In the genomic region with DNA sequence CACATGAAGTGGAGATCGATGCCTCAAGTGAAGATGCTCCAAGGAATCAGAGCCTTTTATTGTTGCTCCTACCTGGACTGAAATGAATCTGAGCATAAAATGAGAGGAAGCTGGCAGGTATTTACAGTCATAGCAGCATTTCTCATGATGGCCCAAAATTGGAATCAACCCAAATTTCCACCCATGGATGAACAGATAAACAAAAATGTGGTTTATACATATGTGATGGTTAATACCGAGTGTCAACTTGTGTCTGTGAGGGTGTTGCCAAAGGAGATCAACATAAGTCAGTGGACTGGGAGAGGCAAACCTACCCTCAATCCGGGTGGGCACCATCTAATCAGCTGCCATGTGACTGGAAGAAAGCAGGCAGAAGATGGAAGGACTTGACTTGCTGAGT, we compare ENCODE assay signal across 23 cellular contexts.
DNase-seq lines count a peak whose midpoint lies in the region; FAIRE-seq and TF ChIP-seq lines count a peak whose summit lies in the region.
"Had no signal": no experiment of that assay in that cellular context is flagged by ENCODE, and none has a peak within 500 bp of the region (broad histone marks: within the 10 kb centered on the region; RNA-seq: fewer than 3 reads in every experiment).

No MANE protein-coding gene starts in this region.

- H3K4me1 Mint-ChIP-seq in Calu3 (ENCODE audit: low read depth, unreplicated experiment) (no peaks in the 10 kb centered on the region), immature natural killer cell (no peaks in the 10 kb centered on the region)
- H3K4me1 Mint-ChIP-seq: CD14-positive monocyte; CD4-positive, alpha-beta memory T cell; CD4-positive, CD25-positive, alpha-beta regulatory T cell; CD8-positive, alpha-beta memory T cell had no signal

- no peak for TF ChIP-seq CTCF in Calu3 (IDR thresholded peaks at IDR 0.05; ENCODE audit: unreplicated experiment)

- H3K27ac Mint-ChIP-seq in Calu3 (ENCODE audit: unreplicated experiment) (no peak overlapping the region), immature natural killer cell (no peak overlapping the region)
- H3K27ac Mint-ChIP-seq: CD14-positive monocyte; CD4-positive, alpha-beta memory T cell; CD4-positive, CD25-positive, alpha-beta regulatory T cell; CD8-positive, alpha-beta memory T cell had no signal

- no peaks in the 10 kb centered on the region for H3K9me3 ChIP-seq in BLaER1
- H3K9me3 ChIP-seq: A549, BE2C had no signal

- intact Hi-C loops in Calu3 (cut with micrococcal nuclease; ENCODE audit: unreplicated experiment) = no loop called here

- H3K36me3 Mint-ChIP-seq in Calu3 (ENCODE audit: insufficient read depth, unreplicated experiment) = no peaks in the 10 kb centered on the region
- no peaks in the 10 kb centered on the region for H3K36me3 Mint-ChIP-seq in immature natural killer cell
- H3K36me3 Mint-ChIP-seq: CD14-positive monocyte; CD4-positive, alpha-beta memory T cell; CD4-positive, CD25-positive, alpha-beta regulatory T cell; CD8-positive, alpha-beta memory T cell had no signal

- H4K20me1 ChIP-seq in BLaER1 = no peaks in the 10 kb centered on the region

- peaks cover 5% of the 10 kb centered on the region for H3K9me3 Mint-ChIP-seq in Calu3 (ENCODE audit: low read depth, unreplicated experiment)
- peaks cover 0 to 8% (median 0%) of the 10 kb centered on the region in 6 donors for H3K9me3 Mint-ChIP-seq in immature natural killer cell

- peaks cover 51% of the 10 kb centered on the region for H3K4me1 ChIP-seq in BLaER1
- H3K4me1 ChIP-seq: A549, BE2C had no signal

- H3K4me3 Mint-ChIP-seq in Calu3 (ENCODE audit: low read depth, unreplicated experiment) (no peak overlapping the region), immature natural killer cell (no peak overlapping the region)
- H3K4me3 Mint-ChIP-seq: CD14-positive monocyte; CD4-positive, alpha-beta memory T cell; CD4-positive, CD25-positive, alpha-beta regulatory T cell; CD8-positive, alpha-beta memory T cell had no signal

- peak; percentile 60 for DNase-seq in NCI-H2029 (lab: John Stamatoyannopoulos, UW)
- no peak for DNase-seq in NCI-H2029 treated with DMSO at 0.1 percent for 48 hours (lab: John Stamatoyannopoulos, UW)
- no peak for DNase-seq in HTR-8/SVneo (ENCODE audit: insufficient read length, low spot score)
- peak; percentile 13 for DNase-seq in NAMALWA (ENCODE audit: low spot score)
- DNase-seq in Calu3 = no peak
- no peak for DNase-seq in AG08396 (ENCODE audit: low spot score)
- DNase-seq in immature natural killer cell = no peak
- DNase-seq: BE2C; C1 segment of cervical spinal cord; CD4-positive, alpha-beta memory T cell; CD4-positive, CD25-positive, alpha-beta regulatory T cell; CD8-positive, alpha-beta memory T cell; COR-L47; DMS79 treated with DMSO at 0.1 percent for 48 hours; GF-D8 had no signal

- no TSS peak for BruUV-seq in Calu3 (replicated peaks; lab: Mats Ljungman, UMichigan)

- H3K27ac ChIP-seq in BLaER1 = no peak overlapping the region
- H3K27ac ChIP-seq: 22Rv1, A549 had no signal

- no peak overlapping the region for H3K4me3 ChIP-seq in BLaER1
- H3K4me3 ChIP-seq: A549 had no signal

- H3K27me3 ChIP-seq in BLaER1 = no peaks in the 10 kb centered on the region
- H3K27me3 ChIP-seq: BE2C had no signal

- H3K4me2 ChIP-seq in BLaER1 = peak overlapping the region; percentile 28
- H3K4me2 ChIP-seq: A549 had no signal

- CTCF ChIA-PET in Calu3 (lab: Charles Lee) = no interaction called here

- no peak overlapping the region for H3K9ac ChIP-seq in BLaER1

- peak; percentile 67 for FAIRE-seq in HTR-8/SVneo (lab: Jason Lieb, UNC)
- FAIRE-seq: A549, D721Med, G401.6, GM12891, GM18507 had no signal

- H3K27me3 Mint-ChIP-seq in Calu3 (ENCODE audit: unreplicated experiment) (peaks cover 57% of the 10 kb centered on the region), immature natural killer cell (ENCODE audit: low read depth in 3 of 3) (peaks cover 0 to 6% (median 0%) of the 10 kb centered on the region in 3 donors)
- H3K27me3 Mint-ChIP-seq: CD4-positive, CD25-positive, alpha-beta regulatory T cell; CD8-positive, alpha-beta memory T cell had no signal

- no peaks in the 10 kb centered on the region for H3K36me3 ChIP-seq in BLaER1
- H3K36me3 ChIP-seq: BE2C had no signal

Comparison
In these comparisons a context has a peak if more than half of its experiments do, and no peak if none do; other contexts are left out.
1. DNase-seq: peak in NCI-H2029 (single experiment) and NAMALWA (single experiment); none in NCI-H2029 treated with DMSO at 0.1 percent for 48 hours (single experiment), HTR-8/SVneo (single experiment), Calu3 (single experiment), AG08396 (single experiment) and immature natural killer cell (0 of 3).